Comparison of ENCODE assay signal across 10 cellular contexts in genomic region chr10:74977913-74978847, GRCh38.
DNase-seq lines count a peak whose midpoint lies in the region; ATAC-seq, FAIRE-seq and TF ChIP-seq lines count a peak whose summit lies in the region.
"Had no signal": no experiment of that assay in that cellular context is flagged by ENCODE, and none has a peak within 500 bp of the region (broad histone marks: within the 10 kb centered on the region; RNA-seq: fewer than 3 reads in every experiment).

No MANE protein-coding gene starts in this region.

- peaks cover 80% of the 10 kb centered on the region for H3K36me3 Mint-ChIP-seq in CD4-positive, alpha-beta T cell (ENCODE audit: low read depth)
- H3K36me3 Mint-ChIP-seq in activated T-cell treated with anti-CD3 and anti-CD28 coated beads, Interleukin-2, amount 50 U/mL, for 24 hours (ENCODE audit: low read depth), result peaks cover 53% of the 10 kb centered on the region

- H3K27ac Mint-ChIP-seq in CD4-positive, alpha-beta T cell, result peak overlapping the region; percentile 66
- peak overlapping the region; percentile 45 for H3K27ac Mint-ChIP-seq in activated T-cell treated with anti-CD3 and anti-CD28 coated beads, Interleukin-2, amount 50 U/mL, for 24 hours

- peak; percentile 73 for ATAC-seq in CD4-positive, alpha-beta T cell (ENCODE audit: poor library complexity)
- ATAC-seq in HG03095 (IDR thresholded peaks at IDR 0.05; ENCODE audit: unreplicated experiment), result peak; percentile 77

- intact Hi-C loops in CD4-positive, alpha-beta T cell (cut with DNase I, micrococcal nuclease), result no loop called here

- H3K4me3 Mint-ChIP-seq in CD4-positive, alpha-beta T cell, result no peak overlapping the region
- H3K4me3 Mint-ChIP-seq in activated T-cell treated with anti-CD3 and anti-CD28 coated beads, Interleukin-2, amount 50 U/mL, for 24 hours, result peak overlapping the region; percentile 27

- peak in 2 of 10 experiments; percentile 8 to 17 for DNase-seq in CD4-positive, alpha-beta T cell
- peak; percentile 36 for DNase-seq in GM19239 (ENCODE audit: insufficient read length, low spot score)
- DNase-seq in activated T-cell treated with anti-CD3 and anti-CD28 coated beads, Interleukin-2, amount 50 U/mL, for 24 hours, result no peak
- no peak for DNase-seq in DMS53 treated with DMSO at 0.1 percent for 48 hours (lab: John Stamatoyannopoulos, UW; ENCODE audit: unreplicated experiment)
- DNase-seq in activated effector memory CD4-positive, alpha-beta T cell treated with Interleukin-2 at 50 U/mL for 16 hours, result no peak
- DNase-seq in nucleus accumbens (lab: John Stamatoyannopoulos, UW), result no peak
- no peak for DNase-seq in DMS 273 (lab: John Stamatoyannopoulos, UW; ENCODE audit: unreplicated experiment)
- DNase-seq: effector CD4-positive, alpha-beta T cell had no signal

- POLR2A ChIA-PET in CD4-positive, alpha-beta T cell (lab: Charles Lee), result no interaction called here

- TF ChIP-seq CTCF in CD4-positive, alpha-beta T cell (IDR thresholded peaks at IDR 0.05), result no peak

- H3K9me3 Mint-ChIP-seq in CD4-positive, alpha-beta T cell, result no peaks in the 10 kb centered on the region
- no peaks in the 10 kb centered on the region for H3K9me3 Mint-ChIP-seq in activated T-cell treated with anti-CD3 and anti-CD28 coated beads, Interleukin-2, amount 50 U/mL, for 24 hours

- peaks cover 38% of the 10 kb centered on the region for H3K4me1 Mint-ChIP-seq in CD4-positive, alpha-beta T cell (ENCODE audit: low read depth)
- peaks cover 43% of the 10 kb centered on the region for H3K4me1 Mint-ChIP-seq in activated T-cell treated with anti-CD3 and anti-CD28 coated beads, Interleukin-2, amount 50 U/mL, for 24 hours (ENCODE audit: low read depth)

- H3K9me3 ChIP-seq in CD4-positive, alpha-beta T cell (ENCODE audit: control insufficient read depth, low read length), result no peaks in the 10 kb centered on the region
- H3K9me3 ChIP-seq: vagina had no signal

- H3K27ac ChIP-seq in CD4-positive, alpha-beta T cell (ENCODE audit: low read depth, low read length), result no peak overlapping the region
- H3K27ac ChIP-seq: vagina had no signal

- FAIRE-seq in GM19239 (lab: Jason Lieb, UNC), result peak; percentile 97

- no peaks in the 10 kb centered on the region for H3K27me3 ChIP-seq in CD4-positive, alpha-beta T cell (ENCODE audit: control insufficient read depth, insufficient read depth, low read length)
- H3K27me3 ChIP-seq: vagina had no signal

- CTCF ChIA-PET in CD4-positive, alpha-beta T cell (lab: Charles Lee), result no interaction called here

- H3K27me3 Mint-ChIP-seq in CD4-positive, alpha-beta T cell, result no peaks in the 10 kb centered on the region
- no peaks in the 10 kb centered on the region for H3K27me3 Mint-ChIP-seq in activated T-cell treated with anti-CD3 and anti-CD28 coated beads, Interleukin-2, amount 50 U/mL, for 24 hours
